In the genomic region with DNA sequence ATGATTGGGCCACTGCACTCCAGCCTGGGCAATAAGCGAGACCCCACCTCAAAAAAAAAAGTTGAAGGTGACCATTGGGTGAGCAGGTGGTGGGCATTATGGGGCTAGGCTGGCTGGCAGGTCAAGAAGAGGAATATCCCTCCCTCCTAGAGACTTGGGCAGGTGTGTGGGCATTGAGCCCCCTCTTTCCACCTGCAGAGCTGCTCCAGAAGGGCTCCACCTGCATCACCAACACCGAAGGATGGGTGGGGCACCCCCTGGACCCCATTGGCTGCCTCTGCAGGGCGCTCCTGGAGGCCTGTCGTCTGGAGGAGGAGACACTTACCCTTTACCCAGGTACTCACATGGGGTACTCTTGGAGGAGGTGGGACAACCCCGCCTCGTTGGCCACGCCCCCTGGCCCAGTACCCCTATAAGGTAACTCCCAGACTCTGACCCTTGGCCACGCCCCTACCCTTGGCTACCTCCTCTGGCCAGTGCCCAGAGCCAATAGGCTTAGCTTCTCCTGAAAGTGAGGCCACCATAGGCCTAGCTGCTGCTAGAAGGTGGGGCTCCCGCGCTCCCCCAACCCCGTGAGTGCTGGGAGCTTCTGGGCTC, we compare ENCODE assay signal across 9 cellular contexts. TPM values are rescaled to one million over a fixed set of nuclear protein-coding genes. Genes with fewer than 3 reads are reported as not detected.
DNase-seq lines count a peak whose midpoint lies in the region; ATAC-seq and TF ChIP-seq lines count a peak whose summit lies in the region.
"Had no signal": no experiment of that assay in that cellular context is flagged by ENCODE, and none has a peak within 500 bp of the region (broad histone marks: within the 10 kb centered on the region; RNA-seq: fewer than 3 reads in every experiment).

No MANE protein-coding gene starts in this region.

- in situ Hi-C loops in GM13976 (cut with MboI; ENCODE audit: low sequenced_read_pairs, unreplicated experiment): no loop called here

- H3K36me3 Mint-ChIP-seq in central memory CD8-positive, alpha-beta T cell (ENCODE audit: insufficient read depth): peaks cover 7% of the 10 kb centered on the region
- H3K36me3 Mint-ChIP-seq in naive B cell: peaks cover 8 to 9% of the 10 kb centered on the region in 2 donors

- no peak overlapping the region for H3K4me3 Mint-ChIP-seq in central memory CD8-positive, alpha-beta T cell
- H3K4me3 Mint-ChIP-seq in naive B cell: peak overlapping the region in 4 of 8 donors; percentile 39 to 65 (median 52)
- H3K4me3 Mint-ChIP-seq: immature natural killer cell had no signal

- peaks cover 5% of the 10 kb centered on the region for H3K4me1 Mint-ChIP-seq in central memory CD8-positive, alpha-beta T cell
- H3K4me1 Mint-ChIP-seq in naive B cell: peaks cover 0 to 5% (median 3%) of the 10 kb centered on the region in 3 donors

- H3K9me3 Mint-ChIP-seq in central memory CD8-positive, alpha-beta T cell: no peaks in the 10 kb centered on the region
- peaks cover 0 to 2% (median 0%) of the 10 kb centered on the region in 7 donors for H3K9me3 Mint-ChIP-seq in naive B cell
- H3K9me3 Mint-ChIP-seq: immature natural killer cell had no signal

- DNase-seq in GM06990 (ENCODE audit: extremely low read depth, insufficient read length) (peak; percentile 72), NAMALWA (ENCODE audit: low spot score) (peak; percentile 73), naive B cell (no peak), NCI-H128 (lab: John Stamatoyannopoulos, UW; ENCODE audit: unreplicated experiment) (no peak), KG1 (lab: John Stamatoyannopoulos, UW) (no peak), GM13976 (ENCODE audit: low spot score) (no peak)
- DNase-seq in central memory CD8-positive, alpha-beta T cell (ENCODE audit: low spot score in 2 of 2): no peak
- DNase-seq: immature natural killer cell had no signal

- H3K27me3 Mint-ChIP-seq in central memory CD8-positive, alpha-beta T cell: no peaks in the 10 kb centered on the region
- H3K27me3 Mint-ChIP-seq in naive B cell: no peaks in the 10 kb centered on the region

- H3K36me3 ChIP-seq in GM06990 (ENCODE audit: control insufficient read depth, insufficient read depth, low read length): peaks cover 13% of the 10 kb centered on the region

- ATAC-seq in central memory CD8-positive, alpha-beta T cell (replicated peaks; ENCODE audit: extremely low read depth, poor library complexity, severe bottlenecking): no peak
- ATAC-seq in naive B cell (ENCODE audit: low read depth in 2 of 2) (peak; percentile 22 to 65), GM19035 (IDR thresholded peaks at IDR 0.05; ENCODE audit: unreplicated experiment) (no peak)

- H3K27me3 ChIP-seq in GM06990 (replicated peaks; ENCODE audit: control insufficient read depth, insufficient read depth, low read length): no peaks in the 10 kb centered on the region

- H3K27ac Mint-ChIP-seq in central memory CD8-positive, alpha-beta T cell (ENCODE audit: low read depth): peak overlapping the region; percentile 72
- H3K27ac Mint-ChIP-seq in naive B cell: no peak overlapping the region

- TF ChIP-seq CTCF in GM06990 (IDR thresholded peaks at IDR 0.05; ENCODE audit: insufficient read depth, low read length, poor library complexity, severe bottlenecking) (no peak), GM13976 (IDR thresholded peaks at IDR 0.05; ENCODE audit: borderline replicate concordance, control extremely low read depth, extremely low read depth, insufficient read depth, missing control alignments) (no peak)

- H3K4me3 ChIP-seq in GM06990 (replicated peaks; ENCODE audit: low read depth, low read length): no peak overlapping the region

RNA-seq across cellular contexts. Expression of gene ZSWIM4, which starts 21.9 kb away (rescaled TPM):
- 1 to 10 TPM in 1 of 6 donors, under 1 TPM in 4, not detected in 1; 0.65 to 2.2 (median 0.89) TPM for polyA plus RNA-seq in naive B cell (ENCODE audit: low read depth in 6 of 6)

RNA-seq across cellular contexts. Expression of gene C19orf53, which starts 42.9 kb away (rescaled TPM):
- 100 to 1,000 TPM; 152 to 189 (median 170) TPM for polyA plus RNA-seq in naive B cell (ENCODE audit: low read depth in 6 of 6)

RNA-seq across cellular contexts. Expression of gene MRI1, which starts 52.8 kb away (rescaled TPM):
- polyA plus RNA-seq in naive B cell (ENCODE audit: low read depth in 6 of 6): 10 to 100 TPM in 1 of 6 donors, 1 to 10 TPM in 5; 4.7 to 18.3 (median 8.2) TPM

RNA-seq across cellular contexts. Expression of gene NANOS3, which starts 59.8 kb away (rescaled TPM):
- not detected for polyA plus RNA-seq in naive B cell (ENCODE audit: low read depth in 6 of 6)
- polyA plus RNA-seq: immature natural killer cell had no signal

Comparison
In these comparisons a context has a peak if more than half of its experiments do, and no peak if none do; other contexts are left out.
1. DNase-seq: peak in GM06990 (single experiment) and NAMALWA (single experiment); none in central memory CD8-positive, alpha-beta T cell (0 of 2), naive B cell (single experiment), NCI-H128 (single experiment), KG1 (single experiment) and GM13976 (single experiment).
2. ATAC-seq: peak in naive B cell (2 of 2); none in central memory CD8-positive, alpha-beta T cell (single experiment) and GM19035 (single experiment).